Comparison of ENCODE assay signal across 13 cellular contexts in the genomic region with DNA sequence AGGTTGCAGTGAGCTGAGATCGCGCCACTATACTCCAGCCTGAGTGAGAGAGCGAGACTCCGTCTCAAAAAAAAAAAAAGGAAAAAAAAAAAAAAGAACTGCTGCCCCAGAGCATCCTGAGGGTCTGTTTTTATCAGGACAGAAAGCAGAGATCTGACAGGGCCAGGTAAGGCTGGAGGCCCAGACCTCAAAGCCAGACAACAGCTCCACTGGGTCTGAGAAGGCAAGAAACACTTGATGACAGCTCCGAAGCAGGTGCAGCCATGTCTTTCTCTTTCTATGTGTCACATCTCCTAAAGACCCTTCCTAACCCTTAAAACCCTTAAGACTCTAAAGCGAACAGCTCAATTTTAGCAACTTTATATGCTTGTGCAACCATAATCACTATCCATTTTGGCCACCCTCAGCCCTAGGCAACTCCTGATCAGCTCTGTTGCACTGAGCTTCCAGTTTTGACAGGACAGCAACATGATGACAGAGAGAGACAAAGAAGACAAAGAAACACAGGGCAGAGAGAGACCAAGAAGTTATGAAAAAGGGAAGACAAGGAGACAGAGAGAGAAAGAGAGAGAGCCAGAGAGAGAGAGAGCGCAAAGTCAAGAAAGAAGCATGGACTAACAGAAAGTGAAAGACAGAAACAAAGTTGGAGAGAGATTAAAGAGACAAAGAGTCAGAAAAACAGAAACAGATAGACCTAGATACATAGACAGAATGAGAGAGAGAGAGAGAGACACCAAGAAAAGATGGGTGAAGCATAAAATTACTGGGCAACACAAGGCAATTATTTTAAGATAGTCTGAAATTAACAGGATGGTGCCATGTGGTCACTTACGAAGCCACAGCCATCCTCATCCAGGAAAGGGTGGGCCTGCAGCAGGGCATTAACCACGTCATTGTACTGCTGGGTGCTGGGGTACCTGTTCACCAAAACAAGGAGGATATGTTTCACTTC. TPM values are rescaled to one million over a fixed set of nuclear protein-coding genes. Genes with fewer than 3 reads are reported as not detected.
DNase-seq lines count a peak whose midpoint lies in the region; ATAC-seq lines count a peak whose summit lies in the region.
"Had no signal": no experiment of that assay in that cellular context is flagged by ENCODE, and none has a peak within 500 bp of the region (broad histone marks: within the 10 kb centered on the region; RNA-seq: fewer than 3 reads in every experiment).

No MANE protein-coding gene starts in this region.

- POLR2A ChIA-PET in activated CD4-positive, alpha-beta T cell treated with anti-CD3 and anti-CD28 coated beads for 36 hours (lab: Charles Lee), result no interaction called here

- H3K9me3 Mint-ChIP-seq in activated CD4-positive, alpha-beta T cell treated with anti-CD3 and anti-CD28 coated beads for 36 hours (ENCODE audit: low read depth), result no peaks in the 10 kb centered on the region
- no peaks in the 10 kb centered on the region for H3K9me3 Mint-ChIP-seq in activated naive CD8-positive, alpha-beta T cell treated with anti-CD3 and anti-CD28 coated beads, Interleukin-2, amount 50 U/mL, for 24 hours

- H3K36me3 Mint-ChIP-seq in activated CD4-positive, alpha-beta T cell treated with anti-CD3 and anti-CD28 coated beads for 36 hours (ENCODE audit: low read depth), result peaks cover 13% of the 10 kb centered on the region
- peaks cover 4% of the 10 kb centered on the region for H3K36me3 Mint-ChIP-seq in activated naive CD8-positive, alpha-beta T cell treated with anti-CD3 and anti-CD28 coated beads, Interleukin-2, amount 50 U/mL, for 24 hours (ENCODE audit: low read depth)

- H3K4me1 Mint-ChIP-seq in activated CD4-positive, alpha-beta T cell treated with anti-CD3 and anti-CD28 coated beads for 36 hours, result peaks cover 43% of the 10 kb centered on the region
- H3K4me1 Mint-ChIP-seq in activated naive CD8-positive, alpha-beta T cell treated with anti-CD3 and anti-CD28 coated beads, Interleukin-2, amount 50 U/mL, for 24 hours, result peaks cover 46% of the 10 kb centered on the region

- peak overlapping the region; percentile 85 for H3K27ac Mint-ChIP-seq in activated CD4-positive, alpha-beta T cell treated with anti-CD3 and anti-CD28 coated beads for 36 hours
- H3K27ac Mint-ChIP-seq in activated naive CD8-positive, alpha-beta T cell treated with anti-CD3 and anti-CD28 coated beads, Interleukin-2, amount 50 U/mL, for 24 hours, result peak overlapping the region; percentile 86
- H3K27ac Mint-ChIP-seq: WTC11 had no signal

- CTCF ChIA-PET in activated CD4-positive, alpha-beta T cell treated with anti-CD3 and anti-CD28 coated beads for 36 hours (lab: Charles Lee), result interaction anchor here (0.7 kb wide), 1 partner anchor 53 kb away, joined by 3 read pairs; no protein-coding TSS in a partner anchor

- H3K4me3 Mint-ChIP-seq in activated CD4-positive, alpha-beta T cell treated with anti-CD3 and anti-CD28 coated beads for 36 hours, result peak overlapping the region; percentile 60
- H3K4me3 Mint-ChIP-seq in activated naive CD8-positive, alpha-beta T cell treated with anti-CD3 and anti-CD28 coated beads, Interleukin-2, amount 50 U/mL, for 24 hours, result peak overlapping the region; percentile 70
- H3K4me3 Mint-ChIP-seq: WTC11 had no signal

- peak; percentile 74 for ATAC-seq in activated CD4-positive, alpha-beta T cell treated with anti-CD3 and anti-CD28 coated beads for 36 hours
- peak; percentile 81 for ATAC-seq in activated naive CD8-positive, alpha-beta T cell treated with anti-CD3 and anti-CD28 coated beads, Interleukin-2, amount 50 U/mL, for 24 hours
- ATAC-seq in HG02973 (IDR thresholded peaks at IDR 0.05; ENCODE audit: unreplicated experiment), result no peak
- ATAC-seq: heart left ventricle, WTC11 had no signal

- H3K27me3 Mint-ChIP-seq in activated CD4-positive, alpha-beta T cell treated with anti-CD3 and anti-CD28 coated beads for 36 hours, result no peaks in the 10 kb centered on the region
- H3K27me3 Mint-ChIP-seq in activated naive CD8-positive, alpha-beta T cell treated with anti-CD3 and anti-CD28 coated beads, Interleukin-2, amount 50 U/mL, for 24 hours, result no peaks in the 10 kb centered on the region

- DNase-seq in activated CD4-positive, alpha-beta T cell treated with anti-CD3 and anti-CD28 coated beads for 36 hours, result peak; percentile 51
- DNase-seq in activated CD4-positive, alpha-beta T cell treated with anti-CD3 and anti-CD28 coated beads for 1 hour, result no peak
- DNase-seq in MV-4-11 (lab: John Stamatoyannopoulos, UW) (peak; percentile 9), NCI-H345 treated with DMSO at 0.1 percent for 48 hours (lab: John Stamatoyannopoulos, UW; ENCODE audit: unreplicated experiment) (no peak), C1 segment of cervical spinal cord (lab: John Stamatoyannopoulos, UW) (no peak)
- DNase-seq in activated naive CD8-positive, alpha-beta T cell treated with anti-CD3 and anti-CD28 coated beads, Interleukin-2, amount 50 U/mL, for 24 hours, result peak; percentile 26
- DNase-seq in stimulated activated CD8-positive, alpha-beta memory T cell treated with anti-CD3 and anti-CD28 coated beads, Interleukin-15, amount 100 ng/mL, for 1 hour (ENCODE audit: low read depth), result peak; percentile 4
- DNase-seq: heart left ventricle, NCI-H526, SHP77 had no signal

- intact Hi-C loops in activated CD4-positive, alpha-beta T cell treated with anti-CD3 and anti-CD28 coated beads for 36 hours (cut with DNase I, micrococcal nuclease), result no loop called here

RNA-seq across cellular contexts. Expression of gene SAMD3, which starts 39.2 kb away (rescaled TPM):
- total RNA-seq in activated CD4-positive, alpha-beta T cell treated with anti-CD3 and anti-CD28 coated beads for 36 hours, result 1 to 10 TPM; 1.8 to 2.4 TPM
- total RNA-seq: MCF 10A had no signal

Comparison
In these comparisons a context has a peak if more than half of its experiments do, and no peak if none do; other contexts are left out.
1. DNase-seq: peak in activated CD4-positive, alpha-beta T cell treated with anti-CD3 and anti-CD28 coated beads for 36 hours (single experiment), MV-4-11 (single experiment), activated naive CD8-positive, alpha-beta T cell treated with anti-CD3 and anti-CD28 coated beads, Interleukin-2, amount 50 U/mL, for 24 hours (single experiment) and stimulated activated CD8-positive, alpha-beta memory T cell treated with anti-CD3 and anti-CD28 coated beads, Interleukin-15, amount 100 ng/mL, for 1 hour (single experiment); none in activated CD4-positive, alpha-beta T cell treated with anti-CD3 and anti-CD28 coated beads for 1 hour (single experiment), NCI-H345 treated with DMSO at 0.1 percent for 48 hours (single experiment) and C1 segment of cervical spinal cord (0 of 14).